Comparison of ENCODE assay signal across 10 cellular contexts in the genomic region with DNA sequence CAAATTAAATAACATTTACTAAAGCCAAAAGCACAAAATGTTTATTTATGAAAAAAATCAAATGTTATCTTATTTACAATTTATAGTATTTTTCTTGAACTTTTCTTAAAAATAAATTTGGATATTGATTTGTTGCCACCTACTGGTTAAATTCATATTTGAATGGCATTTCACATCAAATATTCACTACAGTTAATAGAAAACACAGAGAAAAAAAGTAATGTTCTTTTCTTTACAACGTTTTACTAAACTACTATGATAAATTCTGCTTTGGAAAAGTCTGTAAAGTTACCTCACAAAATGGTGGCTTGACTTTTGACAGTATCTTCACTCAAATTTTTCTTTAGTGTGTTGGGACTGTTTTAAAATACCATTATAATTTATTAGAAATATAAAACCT. TPM values are rescaled to one million over a fixed set of nuclear protein-coding genes. Genes with fewer than 3 reads are reported as not detected.
A peak's percentile ranks its signal among the peaks of the same experiment; 100 is the strongest.
DNase-seq lines count a peak whose midpoint lies in the region; ATAC-seq and FAIRE-seq lines count a peak whose summit lies in the region.
"Had no signal": no experiment of that assay in that cellular context is flagged by ENCODE, and none has a peak within 500 bp of the region (broad histone marks: within the 10 kb centered on the region; RNA-seq: fewer than 3 reads in every experiment).

No MANE protein-coding gene starts in this region.

- peak; percentile 21 for DNase-seq in GM03348 (ENCODE audit: low spot score)
- peak; percentile 14 for DNase-seq in NCI-H1092 treated with DMSO at 0.1 percent for 48 hours (lab: John Stamatoyannopoulos, UW)
- peak; percentile 33 for DNase-seq in renal cortical epithelial cell (ENCODE audit: low read depth)
- no peak for DNase-seq in activated CD4-positive, alpha-beta T cell treated with anti-CD3 and anti-CD28 coated beads for 4 hours
- no peak for DNase-seq in activated naive CD4-positive, alpha-beta T cell treated with anti-CD3 and anti-CD28 coated beads for 36 hours
- DNase-seq: islet precursor cell; stimulated activated CD4-positive, alpha-beta T cell treated with anti-CD3 and anti-CD28 coated beads, Interleukin-2, amount 100 ng/mL, for 48 hours had no signal

- H3K36me3 Mint-ChIP-seq in activated naive CD4-positive, alpha-beta T cell treated with anti-CD3 and anti-CD28 coated beads for 36 hours (ENCODE audit: low read depth), result no peaks in the 10 kb centered on the region

- H3K4me3 Mint-ChIP-seq in activated naive CD4-positive, alpha-beta T cell treated with anti-CD3 and anti-CD28 coated beads for 36 hours, result no peak overlapping the region

- H3K27ac Mint-ChIP-seq in activated naive CD4-positive, alpha-beta T cell treated with anti-CD3 and anti-CD28 coated beads for 36 hours, result no peak overlapping the region

- no peaks in the 10 kb centered on the region for H3K9me3 Mint-ChIP-seq in activated naive CD4-positive, alpha-beta T cell treated with anti-CD3 and anti-CD28 coated beads for 36 hours

- H3K27me3 Mint-ChIP-seq in activated naive CD4-positive, alpha-beta T cell treated with anti-CD3 and anti-CD28 coated beads for 36 hours (ENCODE audit: low read depth), result no peaks in the 10 kb centered on the region

- FAIRE-seq in endometrium (lab: Jason Lieb, UNC), result peak; percentile 91

- H3K4me1 Mint-ChIP-seq in activated naive CD4-positive, alpha-beta T cell treated with anti-CD3 and anti-CD28 coated beads for 36 hours (ENCODE audit: low read depth), result peaks cover 27% of the 10 kb centered on the region

- CTCF ChIA-PET in activated naive CD4-positive, alpha-beta T cell treated with anti-CD3 and anti-CD28 coated beads for 36 hours (lab: Charles Lee), result interaction anchor here (0.6 kb wide), 1 partner anchor 142 kb away, joined by 3 read pairs; no protein-coding TSS in a partner anchor

- intact Hi-C loops in activated naive CD4-positive, alpha-beta T cell treated with anti-CD3 and anti-CD28 coated beads for 36 hours (cut with micrococcal nuclease), result loop anchor here (1.0 to 2.0 kb wide), 4 partner anchors 93 to 413 kb away; no protein-coding TSS in a partner anchor

- ATAC-seq in HG03520 (IDR thresholded peaks at IDR 0.05; ENCODE audit: unreplicated experiment) (no peak), HG02798 (IDR thresholded peaks at IDR 0.05; ENCODE audit: poor library complexity, unreplicated experiment) (no peak)

RNA-seq across cellular contexts. Expression of a gene that starts 52.7 kb away (rescaled TPM):
- 42.4 and 79.5 TPM in 2 replicates for total RNA-seq in renal cortical epithelial cell
- 10 to 100 TPM; 41.1 to 43.3 TPM for total RNA-seq in activated naive CD4-positive, alpha-beta T cell treated with anti-CD3 and anti-CD28 coated beads for 36 hours

Comparison
In these comparisons a context has a peak if more than half of its experiments do, and no peak if none do; other contexts are left out.
1. DNase-seq: peak in GM03348 (single experiment), NCI-H1092 treated with DMSO at 0.1 percent for 48 hours (single experiment) and renal cortical epithelial cell (single experiment); none in activated CD4-positive, alpha-beta T cell treated with anti-CD3 and anti-CD28 coated beads for 4 hours (0 of 2) and activated naive CD4-positive, alpha-beta T cell treated with anti-CD3 and anti-CD28 coated beads for 36 hours (single experiment).